ENCODE assay signal across 8 cellular contexts in the genomic region with DNA sequence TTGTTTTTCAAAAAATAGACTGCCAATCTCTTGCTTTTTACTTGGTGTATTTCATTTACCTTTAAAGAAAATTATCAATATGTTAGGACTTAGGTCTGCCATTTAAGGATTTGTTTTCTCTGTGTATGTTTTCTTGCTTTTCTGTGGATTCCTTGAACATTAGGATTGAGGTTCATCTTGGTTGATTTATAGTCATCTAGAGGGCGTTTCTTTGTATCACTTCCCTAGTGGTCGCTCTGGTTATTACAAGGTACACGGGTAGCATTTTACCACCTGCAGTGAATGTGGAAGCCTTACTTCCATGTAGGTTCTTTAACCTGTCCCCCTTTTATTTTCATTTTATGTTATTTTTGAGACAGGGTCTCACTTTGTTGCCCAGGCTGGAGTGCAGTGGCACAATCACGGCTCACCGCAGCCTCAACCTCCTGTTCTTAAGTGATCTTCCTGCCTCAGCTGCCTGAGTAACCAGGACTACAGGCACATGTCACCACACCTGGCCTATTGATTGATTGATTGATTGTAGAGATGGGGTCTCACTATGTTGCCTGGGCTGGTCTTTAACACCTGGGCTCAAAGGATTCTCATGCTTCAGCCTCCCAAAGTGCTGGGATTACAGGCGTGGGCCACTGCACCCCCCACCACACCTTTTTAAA. TPM values are rescaled to one million over a fixed set of nuclear protein-coding genes. Genes with fewer than 3 reads are reported as not detected.
DNase-seq lines count a peak whose midpoint lies in the region; ATAC-seq and TF ChIP-seq lines count a peak whose summit lies in the region.

No MANE protein-coding gene starts in this region.

- H3K9me3 Mint-ChIP-seq in activated naive CD8-positive, alpha-beta T cell treated with anti-CD3 and anti-CD28 coated beads, Interleukin-2, amount 10 ng/mL, durations not matched to agents 7 days and 5 days = no peaks in the 10 kb centered on the region
- H3K9me3 Mint-ChIP-seq in activated naive CD8-positive, alpha-beta T cell treated with anti-CD3 and anti-CD28 coated beads for 36 hours = no peaks in the 10 kb centered on the region
- no peaks in the 10 kb centered on the region for H3K9me3 Mint-ChIP-seq in activated CD8-positive, alpha-beta T cell treated with anti-CD3 and anti-CD28 coated beads for 36 hours

- POLR2A ChIA-PET in activated naive CD8-positive, alpha-beta T cell treated with anti-CD3 and anti-CD28 coated beads, Interleukin-2, amount 10 ng/mL, durations not matched to agents 7 days and 5 days (lab: Charles Lee) = no interaction called here
- POLR2A ChIA-PET in activated CD8-positive, alpha-beta T cell treated with anti-CD3 and anti-CD28 coated beads for 36 hours (lab: Charles Lee) = no interaction called here

- no peak overlapping the region for H3K4me3 Mint-ChIP-seq in activated naive CD8-positive, alpha-beta T cell treated with anti-CD3 and anti-CD28 coated beads, Interleukin-2, amount 10 ng/mL, durations not matched to agents 7 days and 5 days
- H3K4me3 Mint-ChIP-seq in activated naive CD8-positive, alpha-beta T cell treated with anti-CD3 and anti-CD28 coated beads for 36 hours = no peak overlapping the region
- H3K4me3 Mint-ChIP-seq in activated CD8-positive, alpha-beta T cell treated with anti-CD3 and anti-CD28 coated beads for 36 hours = no peak overlapping the region

- peak; percentile 72 for ATAC-seq in activated naive CD8-positive, alpha-beta T cell treated with anti-CD3 and anti-CD28 coated beads, Interleukin-2, amount 10 ng/mL, durations not matched to agents 7 days and 5 days (ENCODE audit: low read depth)
- ATAC-seq in activated CD8-positive, alpha-beta T cell treated with anti-CD3 and anti-CD28 coated beads for 36 hours = peak; percentile 86

- peaks cover 16% of the 10 kb centered on the region for H3K27me3 Mint-ChIP-seq in activated naive CD8-positive, alpha-beta T cell treated with anti-CD3 and anti-CD28 coated beads, Interleukin-2, amount 10 ng/mL, durations not matched to agents 7 days and 5 days
- peaks cover 17% of the 10 kb centered on the region for H3K27me3 Mint-ChIP-seq in activated naive CD8-positive, alpha-beta T cell treated with anti-CD3 and anti-CD28 coated beads for 36 hours
- H3K27me3 Mint-ChIP-seq in activated CD8-positive, alpha-beta T cell treated with anti-CD3 and anti-CD28 coated beads for 36 hours = peaks cover 3% of the 10 kb centered on the region

- CTCF ChIA-PET in activated CD8-positive, alpha-beta T cell treated with anti-CD3 and anti-CD28 coated beads for 36 hours (lab: Charles Lee) = interaction anchor here (1.1 to 1.6 kb wide), 5 partner anchors 10 to 134 kb away, joined by 3 to 5 read pairs (median 4); no protein-coding TSS in a partner anchor

- H3K36me3 Mint-ChIP-seq in activated naive CD8-positive, alpha-beta T cell treated with anti-CD3 and anti-CD28 coated beads, Interleukin-2, amount 10 ng/mL, durations not matched to agents 7 days and 5 days = no peaks in the 10 kb centered on the region
- H3K36me3 Mint-ChIP-seq in activated naive CD8-positive, alpha-beta T cell treated with anti-CD3 and anti-CD28 coated beads for 36 hours = no peaks in the 10 kb centered on the region
- no peaks in the 10 kb centered on the region for H3K36me3 Mint-ChIP-seq in activated CD8-positive, alpha-beta T cell treated with anti-CD3 and anti-CD28 coated beads for 36 hours (ENCODE audit: low read depth)

- H3K27ac Mint-ChIP-seq in activated naive CD8-positive, alpha-beta T cell treated with anti-CD3 and anti-CD28 coated beads, Interleukin-2, amount 10 ng/mL, durations not matched to agents 7 days and 5 days = no peak overlapping the region
- no peak overlapping the region for H3K27ac Mint-ChIP-seq in activated naive CD8-positive, alpha-beta T cell treated with anti-CD3 and anti-CD28 coated beads for 36 hours
- H3K27ac Mint-ChIP-seq in activated CD8-positive, alpha-beta T cell treated with anti-CD3 and anti-CD28 coated beads for 36 hours = no peak overlapping the region

- intact Hi-C loops in activated CD8-positive, alpha-beta T cell treated with anti-CD3 and anti-CD28 coated beads for 36 hours (cut with micrococcal nuclease) = no loop called here

- DNase-seq in activated naive CD8-positive, alpha-beta T cell treated with anti-CD3 and anti-CD28 coated beads, Interleukin-2, amount 10 ng/mL, durations not matched to agents 7 days and 5 days = no peak
- DNase-seq in activated naive CD8-positive, alpha-beta T cell treated with anti-CD3 and anti-CD28 coated beads for 36 hours = no peak
- peak; percentile 54 for DNase-seq in activated CD8-positive, alpha-beta T cell treated with anti-CD3 and anti-CD28 coated beads for 36 hours
- DNase-seq in inferior parietal cortex (ENCODE audit: extremely low spot score) (peak; percentile 16), midbrain (lab: John Stamatoyannopoulos, UW) (no peak), NCI-H187 (lab: John Stamatoyannopoulos, UW) (no peak), hypothalamus (lab: John Stamatoyannopoulos, UW) (no peak)

- peaks cover 6% of the 10 kb centered on the region for H3K4me1 Mint-ChIP-seq in activated naive CD8-positive, alpha-beta T cell treated with anti-CD3 and anti-CD28 coated beads, Interleukin-2, amount 10 ng/mL, durations not matched to agents 7 days and 5 days
- H3K4me1 Mint-ChIP-seq in activated naive CD8-positive, alpha-beta T cell treated with anti-CD3 and anti-CD28 coated beads for 36 hours = no peaks in the 10 kb centered on the region
- no peaks in the 10 kb centered on the region for H3K4me1 Mint-ChIP-seq in activated CD8-positive, alpha-beta T cell treated with anti-CD3 and anti-CD28 coated beads for 36 hours (ENCODE audit: low read depth)

- peak; percentile 60 for TF ChIP-seq CTCF in LNCAP (IDR thresholded peaks at IDR 0.05)
- TF ChIP-seq CTCF in activated CD8-positive, alpha-beta T cell treated with anti-CD3 and anti-CD28 coated beads for 36 hours (IDR thresholded peaks at IDR 0.05) = peak; percentile 74

RNA-seq across cellular contexts. Expression of gene CBX4, which starts 35.2 kb away (rescaled TPM):
- 10 to 100 TPM; 53.8 to 54.4 TPM for total RNA-seq in activated naive CD8-positive, alpha-beta T cell treated with anti-CD3 and anti-CD28 coated beads, Interleukin-2, amount 10 ng/mL, durations not matched to agents 7 days and 5 days
- total RNA-seq in activated naive CD8-positive, alpha-beta T cell treated with anti-CD3 and anti-CD28 coated beads for 36 hours = 10 to 100 TPM; 18.2 to 18.6 TPM
- total RNA-seq in activated CD8-positive, alpha-beta T cell treated with anti-CD3 and anti-CD28 coated beads for 36 hours = 10 to 100 TPM; 23.9 to 28.0 TPM

Comparison
In these comparisons a context has a peak if more than half of its experiments do, and no peak if none do; other contexts are left out.
1. DNase-seq: peak in activated CD8-positive, alpha-beta T cell treated with anti-CD3 and anti-CD28 coated beads for 36 hours (single experiment) and inferior parietal cortex (single experiment); none in activated naive CD8-positive, alpha-beta T cell treated with anti-CD3 and anti-CD28 coated beads, Interleukin-2, amount 10 ng/mL, durations not matched to agents 7 days and 5 days (single experiment), activated naive CD8-positive, alpha-beta T cell treated with anti-CD3 and anti-CD28 coated beads for 36 hours (single experiment), midbrain (single experiment), NCI-H187 (0 of 2) and hypothalamus (0 of 51).